1 cellular context compared by ENCODE assay signal in the genomic region with DNA sequence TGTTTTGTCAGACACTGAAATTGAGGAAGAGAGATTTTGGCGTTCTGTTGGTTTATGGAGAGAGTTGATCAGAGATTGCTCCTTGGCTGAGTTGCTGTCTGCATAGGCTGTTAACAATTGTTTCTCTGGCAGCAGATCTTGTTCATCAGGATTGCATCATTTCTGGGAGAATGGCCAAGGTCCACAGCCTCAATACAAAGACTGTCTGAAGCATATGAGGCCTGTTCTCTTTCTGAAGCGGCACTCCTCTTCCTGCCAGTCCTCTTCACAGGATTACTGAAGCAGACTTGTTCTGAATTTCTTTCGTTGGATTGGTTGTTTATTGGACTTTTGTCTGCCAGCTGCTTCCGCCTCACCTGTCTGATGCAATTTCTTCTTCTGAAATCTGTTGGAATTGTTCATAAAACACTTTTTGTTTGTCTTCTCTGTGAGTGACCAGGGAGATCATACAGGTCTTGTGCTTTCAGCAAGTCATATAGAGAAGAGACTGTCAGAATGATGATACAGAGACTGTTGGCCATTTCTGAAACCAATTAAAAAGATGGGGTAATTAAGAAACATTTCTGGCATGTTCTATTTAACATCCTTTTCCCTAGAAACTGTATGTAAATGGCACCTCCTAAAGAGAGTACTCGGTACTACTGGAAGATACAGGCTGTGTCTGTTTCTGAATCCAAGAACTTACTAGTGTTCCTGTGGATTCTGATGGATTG.
TF ChIP-seq lines count a peak whose summit lies in the region.

No MANE protein-coding gene starts in this region.

TF ChIP-seq in K562, 482 proteins besides CTCF, POLR2A, EP300 and RAD21 (continued from another document and continues in another):
- TF ChIP-seq, protein P1, sequence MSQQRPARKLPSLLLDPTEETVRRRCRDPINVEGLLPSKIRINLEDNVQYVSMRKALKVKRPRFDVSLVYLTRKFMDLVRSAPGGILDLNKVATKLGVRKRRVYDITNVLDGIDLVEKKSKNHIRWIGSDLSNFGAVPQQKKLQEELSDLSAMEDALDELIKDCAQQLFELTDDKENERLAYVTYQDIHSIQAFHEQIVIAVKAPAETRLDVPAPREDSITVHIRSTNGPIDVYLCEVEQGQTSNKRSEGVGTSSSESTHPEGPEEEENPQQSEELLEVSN (IDR thresholded peaks at IDR 0.05; ENCODE audit: borderline replicate concordance in 1 of 2, extremely low read depth in 1 of 2, insufficient read depth in 1 of 2, insufficient read length in 1 of 2, low read depth in 1 of 2, low read length in 1 of 2, poor library complexity in 1 of 2, severe bottlenecking in 1 of 2), result no peak
- peak; percentile 96 for TF ChIP-seq EP400 (IDR thresholded peaks at IDR 0.05)
- no peak for TF ChIP-seq ZBTB8A (IDR thresholded peaks at IDR 0.05; ENCODE audit: partially characterized antibody)
- TF ChIP-seq BHLHE40 (IDR thresholded peaks at IDR 0.05; ENCODE audit: low read length), result peak; percentile 38; the same call in 1 of the 2 replicates
- TF ChIP-seq, protein P2, sequence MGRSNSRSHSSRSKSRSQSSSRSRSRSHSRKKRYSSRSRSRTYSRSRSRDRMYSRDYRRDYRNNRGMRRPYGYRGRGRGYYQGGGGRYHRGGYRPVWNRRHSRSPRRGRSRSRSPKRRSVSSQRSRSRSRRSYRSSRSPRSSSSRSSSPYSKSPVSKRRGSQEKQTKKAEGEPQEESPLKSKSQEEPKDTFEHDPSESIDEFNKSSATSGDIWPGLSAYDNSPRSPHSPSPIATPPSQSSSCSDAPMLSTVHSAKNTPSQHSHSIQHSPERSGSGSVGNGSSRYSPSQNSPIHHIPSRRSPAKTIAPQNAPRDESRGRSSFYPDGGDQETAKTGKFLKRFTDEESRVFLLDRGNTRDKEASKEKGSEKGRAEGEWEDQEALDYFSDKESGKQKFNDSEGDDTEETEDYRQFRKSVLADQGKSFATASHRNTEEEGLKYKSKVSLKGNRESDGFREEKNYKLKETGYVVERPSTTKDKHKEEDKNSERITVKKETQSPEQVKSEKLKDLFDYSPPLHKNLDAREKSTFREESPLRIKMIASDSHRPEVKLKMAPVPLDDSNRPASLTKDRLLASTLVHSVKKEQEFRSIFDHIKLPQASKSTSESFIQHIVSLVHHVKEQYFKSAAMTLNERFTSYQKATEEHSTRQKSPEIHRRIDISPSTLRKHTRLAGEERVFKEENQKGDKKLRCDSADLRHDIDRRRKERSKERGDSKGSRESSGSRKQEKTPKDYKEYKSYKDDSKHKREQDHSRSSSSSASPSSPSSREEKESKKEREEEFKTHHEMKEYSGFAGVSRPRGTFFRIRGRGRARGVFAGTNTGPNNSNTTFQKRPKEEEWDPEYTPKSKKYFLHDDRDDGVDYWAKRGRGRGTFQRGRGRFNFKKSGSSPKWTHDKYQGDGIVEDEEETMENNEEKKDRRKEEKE (IDR thresholded peaks at IDR 0.05; ENCODE audit: borderline replicate concordance in 1 of 2, control insufficient read depth in 1 of 2, low read depth in 2 of 2, low read length in 1 of 2), result no peak
- TF ChIP-seq, protein P3, sequence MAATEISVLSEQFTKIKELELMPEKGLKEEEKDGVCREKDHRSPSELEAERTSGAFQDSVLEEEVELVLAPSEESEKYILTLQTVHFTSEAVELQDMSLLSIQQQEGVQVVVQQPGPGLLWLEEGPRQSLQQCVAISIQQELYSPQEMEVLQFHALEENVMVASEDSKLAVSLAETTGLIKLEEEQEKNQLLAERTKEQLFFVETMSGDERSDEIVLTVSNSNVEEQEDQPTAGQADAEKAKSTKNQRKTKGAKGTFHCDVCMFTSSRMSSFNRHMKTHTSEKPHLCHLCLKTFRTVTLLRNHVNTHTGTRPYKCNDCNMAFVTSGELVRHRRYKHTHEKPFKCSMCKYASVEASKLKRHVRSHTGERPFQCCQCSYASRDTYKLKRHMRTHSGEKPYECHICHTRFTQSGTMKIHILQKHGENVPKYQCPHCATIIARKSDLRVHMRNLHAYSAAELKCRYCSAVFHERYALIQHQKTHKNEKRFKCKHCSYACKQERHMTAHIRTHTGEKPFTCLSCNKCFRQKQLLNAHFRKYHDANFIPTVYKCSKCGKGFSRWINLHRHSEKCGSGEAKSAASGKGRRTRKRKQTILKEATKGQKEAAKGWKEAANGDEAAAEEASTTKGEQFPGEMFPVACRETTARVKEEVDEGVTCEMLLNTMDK (IDR thresholded peaks at IDR 0.05; ENCODE audit: borderline replicate concordance, insufficient read depth, low read depth, low read length, poor library complexity, severe bottlenecking), result no peak
- peak; percentile 98 for TF ChIP-seq ATF7 (IDR thresholded peaks at IDR 0.05)
- TF ChIP-seq, protein P4, sequence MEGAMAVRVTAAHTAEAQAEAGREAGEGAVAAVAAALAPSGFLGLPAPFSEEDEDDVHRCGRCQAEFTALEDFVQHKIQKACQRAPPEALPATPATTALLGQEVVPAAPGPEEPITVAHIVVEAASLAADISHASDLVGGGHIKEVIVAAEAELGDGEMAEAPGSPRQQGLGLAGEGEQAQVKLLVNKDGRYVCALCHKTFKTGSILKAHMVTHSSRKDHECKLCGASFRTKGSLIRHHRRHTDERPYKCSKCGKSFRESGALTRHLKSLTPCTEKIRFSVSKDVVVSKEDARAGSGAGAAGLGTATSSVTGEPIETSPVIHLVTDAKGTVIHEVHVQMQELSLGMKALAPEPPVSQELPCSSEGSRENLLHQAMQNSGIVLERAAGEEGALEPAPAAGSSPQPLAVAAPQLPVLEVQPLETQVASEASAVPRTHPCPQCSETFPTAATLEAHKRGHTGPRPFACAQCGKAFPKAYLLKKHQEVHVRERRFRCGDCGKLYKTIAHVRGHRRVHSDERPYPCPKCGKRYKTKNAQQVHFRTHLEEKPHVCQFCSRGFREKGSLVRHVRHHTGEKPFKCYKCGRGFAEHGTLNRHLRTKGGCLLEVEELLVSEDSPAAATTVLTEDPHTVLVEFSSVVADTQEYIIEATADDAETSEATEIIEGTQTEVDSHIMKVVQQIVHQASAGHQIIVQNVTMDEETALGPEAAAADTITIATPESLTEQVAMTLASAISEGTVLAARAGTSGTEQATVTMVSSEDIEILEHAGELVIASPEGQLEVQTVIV (CRISPR knock-in tag; IDR thresholded peaks at IDR 0.05; ENCODE audit: borderline replicate concordance), result no peak
- TF ChIP-seq, protein P5, sequence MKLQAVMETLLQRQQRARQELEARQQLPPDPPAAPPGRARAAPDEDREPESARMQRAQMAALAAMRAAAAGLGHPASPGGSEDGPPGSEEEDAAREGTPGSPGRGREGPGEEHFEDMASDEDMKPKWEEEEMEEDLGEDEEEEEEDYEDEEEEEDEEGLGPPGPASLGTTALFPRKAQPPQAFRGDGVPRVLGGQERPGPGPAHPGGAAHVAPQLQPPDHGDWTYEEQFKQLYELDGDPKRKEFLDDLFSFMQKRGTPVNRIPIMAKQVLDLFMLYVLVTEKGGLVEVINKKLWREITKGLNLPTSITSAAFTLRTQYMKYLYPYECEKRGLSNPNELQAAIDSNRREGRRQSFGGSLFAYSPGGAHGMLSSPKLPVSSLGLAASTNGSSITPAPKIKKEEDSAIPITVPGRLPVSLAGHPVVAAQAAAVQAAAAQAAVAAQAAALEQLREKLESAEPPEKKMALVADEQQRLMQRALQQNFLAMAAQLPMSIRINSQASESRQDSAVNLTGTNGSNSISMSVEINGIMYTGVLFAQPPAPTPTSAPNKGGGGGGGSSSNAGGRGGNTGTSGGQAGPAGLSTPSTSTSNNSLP (IDR thresholded peaks at IDR 0.05; ENCODE audit: borderline replicate concordance, low read depth, low read length), result peak; percentile 79
- TF ChIP-seq NFRKB (IDR thresholded peaks at IDR 0.05; ENCODE audit: low read depth), result peak; percentile 87
- no peak for TF ChIP-seq PCBP1 (IDR thresholded peaks at IDR 0.05; ENCODE audit: low read depth, low read length, poor library complexity, severe bottlenecking)
- TF ChIP-seq SNRNP70 (optimal IDR thresholded peaks at IDR 0.05; ENCODE audit: low read depth, low read length), result no peak
- TF ChIP-seq, protein P6, sequence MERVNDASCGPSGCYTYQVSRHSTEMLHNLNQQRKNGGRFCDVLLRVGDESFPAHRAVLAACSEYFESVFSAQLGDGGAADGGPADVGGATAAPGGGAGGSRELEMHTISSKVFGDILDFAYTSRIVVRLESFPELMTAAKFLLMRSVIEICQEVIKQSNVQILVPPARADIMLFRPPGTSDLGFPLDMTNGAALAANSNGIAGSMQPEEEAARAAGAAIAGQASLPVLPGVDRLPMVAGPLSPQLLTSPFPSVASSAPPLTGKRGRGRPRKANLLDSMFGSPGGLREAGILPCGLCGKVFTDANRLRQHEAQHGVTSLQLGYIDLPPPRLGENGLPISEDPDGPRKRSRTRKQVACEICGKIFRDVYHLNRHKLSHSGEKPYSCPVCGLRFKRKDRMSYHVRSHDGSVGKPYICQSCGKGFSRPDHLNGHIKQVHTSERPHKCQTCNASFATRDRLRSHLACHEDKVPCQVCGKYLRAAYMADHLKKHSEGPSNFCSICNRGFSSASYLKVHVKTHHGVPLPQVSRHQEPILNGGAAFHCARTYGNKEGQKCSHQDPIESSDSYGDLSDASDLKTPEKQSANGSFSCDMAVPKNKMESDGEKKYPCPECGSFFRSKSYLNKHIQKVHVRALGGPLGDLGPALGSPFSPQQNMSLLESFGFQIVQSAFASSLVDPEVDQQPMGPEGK (CRISPR knock-in tag; IDR thresholded peaks at IDR 0.05; ENCODE audit: borderline replicate concordance), result no peak
- no peak for TF ChIP-seq MCM7 (IDR thresholded peaks at IDR 0.05)
- no peak for TF ChIP-seq ZC3H4 (CRISPR knock-in tag; IDR thresholded peaks at IDR 0.05; ENCODE audit: borderline replicate concordance)
- TF ChIP-seq SMARCB1 (IDR thresholded peaks at IDR 0.05; ENCODE audit: insufficient read length, low read depth), result peak; percentile 29
- TF ChIP-seq TRIM24 (IDR thresholded peaks at IDR 0.05), result peak; percentile 81 to 88
- TF ChIP-seq ETV6 (IDR thresholded peaks at IDR 0.05; ENCODE audit: borderline replicate concordance in 1 of 2, low read depth in 2 of 2, low read length in 1 of 2), result no peak
- TF ChIP-seq ETV6 (CRISPR knock-in tag; IDR thresholded peaks at IDR 0.05; ENCODE audit: borderline replicate concordance), result no peak
- no peak; the same call in 1 of the 2 replicates for TF ChIP-seq NR2F6 (CRISPR knock-in tag; IDR thresholded peaks at IDR 0.05)
- peak; percentile 35 for TF ChIP-seq TAL1 (IDR thresholded peaks at IDR 0.05)
- no peak for TF ChIP-seq HNRNPUL1 (IDR thresholded peaks at IDR 0.05; ENCODE audit: low read length)
- peak; percentile 86 for TF ChIP-seq SMARCA4 (IDR thresholded peaks at IDR 0.05)
- no peak for TF ChIP-seq HNRNPH1 (optimal IDR thresholded peaks at IDR 0.05; ENCODE audit: low read depth, low read length)
- TF ChIP-seq, protein P7, sequence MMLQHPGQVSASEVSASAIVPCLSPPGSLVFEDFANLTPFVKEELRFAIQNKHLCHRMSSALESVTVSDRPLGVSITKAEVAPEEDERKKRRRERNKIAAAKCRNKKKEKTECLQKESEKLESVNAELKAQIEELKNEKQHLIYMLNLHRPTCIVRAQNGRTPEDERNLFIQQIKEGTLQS (IDR thresholded peaks at IDR 0.05), result peak; percentile 100
- TF ChIP-seq, protein P7 (CRISPR knock-in tag; conservative IDR thresholded peaks at IDR 0.05), result peak; percentile 90
- TF ChIP-seq FOSL1 (tag; conservative IDR thresholded peaks at IDR 0.05), result peak; percentile 79
- TF ChIP-seq CHCHD3 (CRISPR knock-in tag; IDR thresholded peaks at IDR 0.05), result no peak
- TF ChIP-seq, protein P8, sequence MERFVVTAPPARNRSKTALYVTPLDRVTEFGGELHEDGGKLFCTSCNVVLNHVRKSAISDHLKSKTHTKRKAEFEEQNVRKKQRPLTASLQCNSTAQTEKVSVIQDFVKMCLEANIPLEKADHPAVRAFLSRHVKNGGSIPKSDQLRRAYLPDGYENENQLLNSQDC (CRISPR knock-in tag; IDR thresholded peaks at IDR 0.05), result no peak
- TF ChIP-seq ZBTB1 (CRISPR knock-in tag; IDR thresholded peaks at IDR 0.05; ENCODE audit: borderline replicate concordance, low read depth), result no peak
- TF ChIP-seq ZFPM2 (CRISPR knock-in tag; IDR thresholded peaks at IDR 0.05), result no peak
- no peak; the same call in 1 of the 2 replicates for TF ChIP-seq ZNF24 (IDR thresholded peaks at IDR 0.05)
- no peak for TF ChIP-seq NUFIP1 (IDR thresholded peaks at IDR 0.05; ENCODE audit: partially characterized antibody)
- TF ChIP-seq DDX20 (tag; IDR thresholded peaks at IDR 0.05; ENCODE audit: low read depth), result 0 out of 2 replicates have a peak, but pooled peaks have one; percentile 7
- TF ChIP-seq ZNF274 (IDR thresholded peaks at IDR 0.05; ENCODE audit: borderline replicate concordance, low read depth, low read length), result no peak
- no peak for TF ChIP-seq PYGO2 (tag; IDR thresholded peaks at IDR 0.05)
- TF ChIP-seq, protein P9, sequence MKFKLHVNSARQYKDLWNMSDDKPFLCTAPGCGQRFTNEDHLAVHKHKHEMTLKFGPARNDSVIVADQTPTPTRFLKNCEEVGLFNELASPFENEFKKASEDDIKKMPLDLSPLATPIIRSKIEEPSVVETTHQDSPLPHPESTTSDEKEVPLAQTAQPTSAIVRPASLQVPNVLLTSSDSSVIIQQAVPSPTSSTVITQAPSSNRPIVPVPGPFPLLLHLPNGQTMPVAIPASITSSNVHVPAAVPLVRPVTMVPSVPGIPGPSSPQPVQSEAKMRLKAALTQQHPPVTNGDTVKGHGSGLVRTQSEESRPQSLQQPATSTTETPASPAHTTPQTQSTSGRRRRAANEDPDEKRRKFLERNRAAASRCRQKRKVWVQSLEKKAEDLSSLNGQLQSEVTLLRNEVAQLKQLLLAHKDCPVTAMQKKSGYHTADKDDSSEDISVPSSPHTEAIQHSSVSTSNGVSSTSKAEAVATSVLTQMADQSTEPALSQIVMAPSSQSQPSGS (CRISPR knock-in tag; IDR thresholded peaks at IDR 0.05), result no peak
- TF ChIP-seq HMGN3 (IDR thresholded peaks at IDR 0.05; ENCODE audit: borderline replicate concordance, extremely low read depth, insufficient read length, low read depth, low read length), result no peak
- TF ChIP-seq ZNF695 (CRISPR knock-in tag; IDR thresholded peaks at IDR 0.05), result no peak
- TF ChIP-seq ZNF644 (tag; IDR thresholded peaks at IDR 0.05; ENCODE audit: low read depth), result peak; percentile 68; the same call in 1 of the 2 replicates
- no peak for TF ChIP-seq C11orf30 (IDR thresholded peaks at IDR 0.05; ENCODE audit: low read depth)
- TF ChIP-seq FOXJ2 (tag; IDR thresholded peaks at IDR 0.05), result peak; percentile 65; the same call in 1 of the 2 replicates
- TF ChIP-seq PTTG1 (tag; IDR thresholded peaks at IDR 0.05; ENCODE audit: low read depth), result no peak
- TF ChIP-seq HMG20B (CRISPR knock-in tag; IDR thresholded peaks at IDR 0.05), result no peak
- no peak for TF ChIP-seq ZNF408 (CRISPR knock-in tag; IDR thresholded peaks at IDR 0.05; ENCODE audit: low read depth)
- TF ChIP-seq FUS (optimal IDR thresholded peaks at IDR 0.05; ENCODE audit: low read depth, low read length), result no peak
- TF ChIP-seq ZNF551 (CRISPR knock-in tag; IDR thresholded peaks at IDR 0.05), result no peak
- no peak for TF ChIP-seq ZNF507 (tag; conservative IDR thresholded peaks at IDR 0.05)
- TF ChIP-seq NR2C2 (CRISPR knock-in tag; IDR thresholded peaks at IDR 0.05), result no peak
- TF ChIP-seq NR2C2 (tag; IDR thresholded peaks at IDR 0.05), result peak; percentile 63
- TF ChIP-seq RHOXF2B (CRISPR knock-in tag; conservative IDR thresholded peaks at IDR 0.05), result no peak
- TF ChIP-seq ZSCAN29 (IDR thresholded peaks at IDR 0.05), result no peak
- TF ChIP-seq ZNF212 (CRISPR knock-in tag; IDR thresholded peaks at IDR 0.05), result no peak
- no peak for TF ChIP-seq ZNF263 (CRISPR knock-in tag; IDR thresholded peaks at IDR 0.05; ENCODE audit: borderline replicate concordance)
- TF ChIP-seq CEBPB (tag; IDR thresholded peaks at IDR 0.05), result peak; percentile 100
